In genomic region chrX:31423575-31424284, GRCh38 we compare ENCODE assay signal across 8 cellular contexts.
DNase-seq lines count a peak whose midpoint lies in the region; ATAC-seq and TF ChIP-seq lines count a peak whose summit lies in the region.

No MANE protein-coding gene starts in this region.

- H3K79me2 ChIP-seq in DOHH2 (ENCODE audit: control insufficient read depth, low read length), result no peaks in the 10 kb centered on the region

- no peak overlapping the region for H3K4me2 ChIP-seq in DOHH2 (ENCODE audit: low read length)
- H3K4me2 ChIP-seq in neuronal stem cell (ENCODE audit: insufficient read depth, low read length, poor library complexity, severe bottlenecking), result no peak overlapping the region

- peak; percentile 47 for ATAC-seq in HG02759 (IDR thresholded peaks at IDR 0.05; ENCODE audit: unreplicated experiment)

- TF ChIP-seq CTCF in DOHH2 (IDR thresholded peaks at IDR 0.05; ENCODE audit: low read depth, low read length, poor library complexity, severe bottlenecking) (peak; percentile 39), fibroblast of mammary gland (conservative IDR thresholded peaks at IDR 0.05; ENCODE audit: control insufficient read depth, insufficient read depth, low read depth, low read length) (peak; percentile 52)

- no peak overlapping the region for H3K9ac ChIP-seq in neuronal stem cell (ENCODE audit: low read depth, low read length, poor library complexity)

- H3K79me1 ChIP-seq in neuronal stem cell (ENCODE audit: low read depth, low read length), result no peaks in the 10 kb centered on the region

- no peaks in the 10 kb centered on the region for H3F3A ChIP-seq in DOHH2 (ENCODE audit: control insufficient read depth, insufficient read depth)

- no CpG with 5 or more reads among the region's 8 CpGs for WGBS in neuronal stem cell (ENCODE audit: extremely low coverage in 2 of 2, insufficient read length in 2 of 2, insufficient replicate concordance in 1 of 2), 2 donors

- H2BK12ac ChIP-seq in neuronal stem cell (ENCODE audit: low read length), result no peak overlapping the region

- no peak overlapping the region for H3K18ac ChIP-seq in neuronal stem cell (ENCODE audit: low read length)

- H2AK5ac ChIP-seq in neuronal stem cell (ENCODE audit: low read depth, low read length), result no peak overlapping the region

- no peak overlapping the region for H4K91ac ChIP-seq in neuronal stem cell (ENCODE audit: low read depth, low read length, poor library complexity)

- no peak overlapping the region for H2BK5ac ChIP-seq in neuronal stem cell (ENCODE audit: low read length)

- H3K36me3 ChIP-seq in DOHH2 (ENCODE audit: control insufficient read depth, low read length) (no peaks in the 10 kb centered on the region), neuronal stem cell (replicated peaks in 1 of 2; ENCODE audit: control insufficient read depth in 2 of 2, insufficient read depth in 2 of 2, low read length in 2 of 2) (no peaks in the 10 kb centered on the region)

- no peak overlapping the region for H4K8ac ChIP-seq in neuronal stem cell (ENCODE audit: low read depth, low read length)

- no peaks in the 10 kb centered on the region for H3K27me3 ChIP-seq in DOHH2 (ENCODE audit: control insufficient read depth, low read length)
- H3K27me3 ChIP-seq in neuronal stem cell (ENCODE audit: control insufficient read depth in 3 of 3, insufficient read depth in 3 of 3, low read depth in 1 of 3, low read length in 3 of 3), result no peaks in the 10 kb centered on the region

- H3K14ac ChIP-seq in neuronal stem cell (ENCODE audit: low read length), result no peak overlapping the region

- H3K27ac ChIP-seq in DOHH2 (ENCODE audit: low read depth, low read length) (no peak overlapping the region), neuronal stem cell (replicated peaks; ENCODE audit: low read length) (no peak overlapping the region)

- H2BK15ac ChIP-seq in neuronal stem cell (ENCODE audit: low read length), result no peak overlapping the region

- H2BK120ac ChIP-seq in neuronal stem cell (ENCODE audit: low read depth, low read length), result no peak overlapping the region

- H4K20me1 ChIP-seq in DOHH2 (ENCODE audit: control insufficient read depth, insufficient read depth, low read depth, low read length), result no peaks in the 10 kb centered on the region

- H3K9me3 ChIP-seq in DOHH2 (ENCODE audit: control insufficient read depth, insufficient read depth, low read length) (no peaks in the 10 kb centered on the region), neuronal stem cell (replicated peaks in 1 of 2; ENCODE audit: control insufficient read depth in 2 of 2, insufficient read depth in 1 of 2, low read depth in 1 of 2, low read length in 2 of 2) (no peaks in the 10 kb centered on the region)

- no peak overlapping the region for H3K4ac ChIP-seq in neuronal stem cell (ENCODE audit: low read length)

- H3K9me2 ChIP-seq in DOHH2 (replicated peaks; ENCODE audit: control insufficient read depth, low read length), result no peaks in the 10 kb centered on the region

- H3K4me3 ChIP-seq in DOHH2 (ENCODE audit: low read length), result no peak overlapping the region
- H3K4me3 ChIP-seq in fibroblast of mammary gland (ENCODE audit: control insufficient read depth, low read depth, low read length), result no peak overlapping the region
- no peak overlapping the region for H3K4me3 ChIP-seq in neuronal stem cell (ENCODE audit: low read length in 2 of 2)

- H2AFZ ChIP-seq in neuronal stem cell (ENCODE audit: low read length), result no peak overlapping the region

- H3K4me1 ChIP-seq in DOHH2 (ENCODE audit: control insufficient read depth, low read length) (no peaks in the 10 kb centered on the region), neuronal stem cell (ENCODE audit: control insufficient read depth in 2 of 2, insufficient read depth in 1 of 2, low read depth in 1 of 2, low read length in 2 of 2) (no peaks in the 10 kb centered on the region)

- H3K23ac ChIP-seq in neuronal stem cell (ENCODE audit: low read depth, low read length, poor library complexity), result no peak overlapping the region

- DNase-seq in RPMI8226 (peak; percentile 54), fibroblast of mammary gland (ENCODE audit: low read depth) (peak; percentile 58), putamen (ENCODE audit: low spot score) (peak; percentile 10), cortex of kidney (lab: John Stamatoyannopoulos, UW) (no peak), neuronal stem cell (ENCODE audit: low spot score) (no peak)
- no peak for DNase-seq in activated naive CD4-positive, alpha-beta T cell treated with Interleukin-2 at 50 U/mL for 16 hours

Comparison
In these comparisons a context has a peak if more than half of its experiments do, and no peak if none do; other contexts are left out.
1. DNase-seq: peak in RPMI8226 (single experiment), fibroblast of mammary gland (single experiment) and putamen (single experiment); none in cortex of kidney (single experiment), neuronal stem cell (single experiment) and activated naive CD4-positive, alpha-beta T cell treated with Interleukin-2 at 50 U/mL for 16 hours (single experiment).